In genomic region chr6:95280690-95281273, GRCh38 we compare ENCODE assay signal across 8 cellular contexts.
DNase-seq lines count a peak whose midpoint lies in the region; ATAC-seq and TF ChIP-seq lines count a peak whose summit lies in the region.

No MANE protein-coding gene starts in this region.

- H3K9ac ChIP-seq in H9 (ENCODE audit: extremely low read depth, insufficient read length, low read length): no peak overlapping the region

- no peak overlapping the region for H3K14ac ChIP-seq in H9 (ENCODE audit: insufficient read depth, low read length)

- intact Hi-C loops in psoas muscle (cut with DNase I) (no loop called here), gastrocnemius medialis (cut with DNase I; ENCODE audit: low total_unique reads) (no loop called here)

- DNase-seq in H9: no peak
- DNase-seq in NCI-H345 treated with DMSO at 0.1 percent for 48 hours (lab: John Stamatoyannopoulos, UW; ENCODE audit: unreplicated experiment): peak; percentile 10
- no peak for DNase-seq in psoas muscle
- DNase-seq in gastrocnemius medialis: no peak

- in situ Hi-C loops in gastrocnemius medialis (cut with MboI; ENCODE audit: low sequenced_read_pairs in 4 of 4): no loop called here

- H3K9me3 ChIP-seq in H9 (ENCODE audit: control insufficient read depth, low read depth, low read length) (no peaks in the 10 kb centered on the region), psoas muscle (no peaks in the 10 kb centered on the region), gastrocnemius medialis (no peaks in the 10 kb centered on the region)

- H3K27ac ChIP-seq in H9 (ENCODE audit: insufficient read length, low read depth, low read length): no peak overlapping the region
- H3K27ac ChIP-seq in psoas muscle: no peak overlapping the region
- H3K27ac ChIP-seq in gastrocnemius medialis: no peak overlapping the region

- H3K4me3 ChIP-seq in psoas muscle: no peak overlapping the region
- H3K4me3 ChIP-seq in gastrocnemius medialis: no peak overlapping the region

- H3K4me2 ChIP-seq in H9 (ENCODE audit: insufficient read depth, insufficient read length, low read length): no peak overlapping the region

- H2BK5ac ChIP-seq in H9 (ENCODE audit: insufficient read length, low read length): no peak overlapping the region

- no peaks in the 10 kb centered on the region for H4K20me1 ChIP-seq in H9 (ENCODE audit: control insufficient read depth, insufficient read depth, insufficient read length)

- ATAC-seq in psoas muscle (no peak), GM18858 (IDR thresholded peaks at IDR 0.05; ENCODE audit: unreplicated experiment) (no peak), gastrocnemius medialis (no peak), GM19452 (IDR thresholded peaks at IDR 0.05; ENCODE audit: unreplicated experiment) (no peak), GM18517 (IDR thresholded peaks at IDR 0.05; ENCODE audit: unreplicated experiment) (no peak)

- H2BK120ac ChIP-seq in H9 (ENCODE audit: low read depth, low read length, poor library complexity, severe bottlenecking): no peak overlapping the region

- no peak overlapping the region for H3K4ac ChIP-seq in H9 (ENCODE audit: low read depth, low read length)

- no peaks in the 10 kb centered on the region for H3K79me1 ChIP-seq in H9 (ENCODE audit: insufficient read depth, low read depth, low read length, poor library complexity, severe bottlenecking)

- H3K56ac ChIP-seq in H9 (ENCODE audit: insufficient read length, low read depth, low read length): no peak overlapping the region

- H3T11ph ChIP-seq in H9 (ENCODE audit: low read length): no peak overlapping the region

- H3K9me3 Mint-ChIP-seq in H9 (no peaks in the 10 kb centered on the region), brain (no peaks in the 10 kb centered on the region)

- H3K4me3 Mint-ChIP-seq in H9 (no peak overlapping the region), brain (no peak overlapping the region)

- no peak overlapping the region for H2AFZ ChIP-seq in H9 (ENCODE audit: low read length)

- H3K4me1 Mint-ChIP-seq in H9 (peaks cover 8 to 10% of the 10 kb centered on the region in 2 experiments), brain (peaks cover 15% of the 10 kb centered on the region)

- H3K27me3 Mint-ChIP-seq in H9 (ENCODE audit: low read depth): peaks cover 3% of the 10 kb centered on the region
- H3K27me3 Mint-ChIP-seq in brain: no peaks in the 10 kb centered on the region

- no peak overlapping the region for H4K5ac ChIP-seq in H9 (ENCODE audit: insufficient read length, low read depth, low read length)

- no peak overlapping the region for H3K18ac ChIP-seq in H9 (ENCODE audit: insufficient read length, low read depth, low read length)

- H3K23ac ChIP-seq in H9 (ENCODE audit: insufficient read length, low read depth, low read length): no peak overlapping the region

- no peak for TF ChIP-seq POLR2A in gastrocnemius medialis (IDR thresholded peaks at IDR 0.05)

- H2AK5ac ChIP-seq in H9 (ENCODE audit: insufficient read length, low read length): no peak overlapping the region

- H2BK15ac ChIP-seq in H9 (ENCODE audit: low read depth, low read length): no peak overlapping the region

- no peak overlapping the region for H2BK20ac ChIP-seq in H9 (ENCODE audit: low read depth, low read length, poor library complexity, severe bottlenecking)

- H3K27me3 ChIP-seq in H9 (ENCODE audit: insufficient read depth, low read length): no peaks in the 10 kb centered on the region
- H3K27me3 ChIP-seq in psoas muscle (ENCODE audit: insufficient read depth in 3 of 3, low read length in 2 of 3): no peaks in the 10 kb centered on the region
- no peaks in the 10 kb centered on the region for H3K27me3 ChIP-seq in gastrocnemius medialis

- no peaks in the 10 kb centered on the region for H3K23me2 ChIP-seq in H9 (ENCODE audit: insufficient read length, low read depth, low read length, poor library complexity, severe bottlenecking)

- no peak overlapping the region for H3K27ac Mint-ChIP-seq in H9
- no peak overlapping the region for H3K27ac Mint-ChIP-seq in brain

- no peak overlapping the region for H4K8ac ChIP-seq in H9 (replicated peaks; ENCODE audit: insufficient read length, low read depth, low read length)

- no peaks in the 10 kb centered on the region for H3K36me3 Mint-ChIP-seq in H9 (ENCODE audit: insufficient read depth in 1 of 3, low read depth in 3 of 3)
- no peaks in the 10 kb centered on the region for H3K36me3 Mint-ChIP-seq in brain

- TF ChIP-seq CTCF in H9 (conservative IDR thresholded peaks at IDR 0.05) (peak; percentile 71), brain (conservative IDR thresholded peaks at IDR 0.05) (peak; percentile 61 to 77), psoas muscle (IDR thresholded peaks at IDR 0.05) (peak; percentile 19), gastrocnemius medialis (IDR thresholded peaks at IDR 0.05 in 4 of 5, conservative IDR thresholded peaks at IDR 0.05 in 1 of 5) (peak in 1 of 5 experiments; percentile 41)

- no peaks in the 10 kb centered on the region for H3K36me3 ChIP-seq in psoas muscle (ENCODE audit: insufficient read depth in 1 of 2, low read depth in 1 of 2)
- no peaks in the 10 kb centered on the region for H3K36me3 ChIP-seq in gastrocnemius medialis

- no peaks in the 10 kb centered on the region; the same call in 1 of the 2 replicates for H3K4me1 ChIP-seq in H9 (ENCODE audit: insufficient read depth, low read length)
- H3K4me1 ChIP-seq in psoas muscle: no peaks in the 10 kb centered on the region
- no peaks in the 10 kb centered on the region for H3K4me1 ChIP-seq in gastrocnemius medialis

- no peak overlapping the region for H4K91ac ChIP-seq in H9 (ENCODE audit: insufficient read length, low read depth, low read length)

- WGBS in H9 (ENCODE audit: extremely low coverage, insufficient read length, low lambda C conversion rate): no CpG with 5 or more reads among the region's 4 CpGs
- 32 to 58% (median 56%) methylated on average over 4 of the region's 4 CpGs for WGBS in psoas muscle, 3 donors

- no peak overlapping the region for H2BK12ac ChIP-seq in H9 (ENCODE audit: insufficient read length, low read depth, low read length)

- no peaks in the 10 kb centered on the region for H3K79me2 ChIP-seq in H9 (ENCODE audit: insufficient read depth, low read length)
